ENCODE assay signal across 2 cellular contexts in the genomic region with DNA sequence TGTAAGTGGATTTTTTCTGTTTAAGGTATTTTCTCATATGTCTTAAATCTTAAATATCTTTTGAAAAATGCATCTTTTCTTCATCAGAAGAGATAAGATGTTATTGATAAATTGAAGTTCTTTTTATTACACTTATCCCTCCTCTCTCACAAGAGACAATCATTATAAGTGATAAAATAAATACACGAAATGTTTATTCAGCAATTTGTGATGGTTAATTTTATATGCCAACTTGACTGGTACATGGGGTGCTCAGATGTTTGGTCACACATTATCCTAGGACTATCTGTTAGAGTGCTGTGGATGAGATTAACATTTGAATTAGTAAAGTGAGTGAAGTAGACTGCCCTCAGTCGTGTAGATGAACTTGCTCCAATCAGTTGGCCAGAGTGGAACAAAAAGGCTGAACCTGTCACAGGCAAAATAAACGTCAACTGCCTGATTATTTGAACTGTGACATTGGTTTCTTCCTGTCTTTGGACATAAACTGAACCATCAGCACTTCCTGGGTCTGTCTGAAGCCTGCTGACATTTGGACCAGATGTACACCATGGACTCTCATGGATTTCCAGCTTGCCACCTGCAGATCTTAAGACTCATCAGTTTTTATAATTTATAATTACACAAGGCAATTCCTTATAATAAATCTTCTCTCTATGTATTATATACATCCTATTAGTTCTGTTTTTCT.
TF ChIP-seq lines count a peak whose summit lies in the region.

No MANE protein-coding gene starts in this region.

TF ChIP-seq in HepG2, 621 proteins besides CTCF, POLR2A, EP300 and RAD21:
- TF ChIP-seq HOXA5 (CRISPR knock-in tag; IDR thresholded peaks at IDR 0.05) (no peak), ZMYM3 (CRISPR knock-in tag; IDR thresholded peaks at IDR 0.05) (no peak), MAFF (IDR thresholded peaks at IDR 0.05; ENCODE audit: low read depth, low read length) (peak; percentile 59; the same call in 1 of the 2 replicates), MAFK (conservative IDR thresholded peaks at IDR 0.05 in 1 of 2, IDR thresholded peaks at IDR 0.05 in 1 of 2; ENCODE audit: low read length in 2 of 2) (peak; percentile 54 to 73)

TF ChIP-seq in K562, 482 proteins besides CTCF, POLR2A, EP300 and RAD21:
- TF ChIP-seq, protein P1, sequence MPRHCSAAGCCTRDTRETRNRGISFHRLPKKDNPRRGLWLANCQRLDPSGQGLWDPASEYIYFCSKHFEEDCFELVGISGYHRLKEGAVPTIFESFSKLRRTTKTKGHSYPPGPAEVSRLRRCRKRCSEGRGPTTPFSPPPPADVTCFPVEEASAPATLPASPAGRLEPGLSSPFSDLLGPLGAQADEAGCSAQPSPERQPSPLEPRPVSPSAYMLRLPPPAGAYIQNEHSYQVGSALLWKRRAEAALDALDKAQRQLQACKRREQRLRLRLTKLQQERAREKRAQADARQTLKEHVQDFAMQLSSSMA (CRISPR knock-in tag; IDR thresholded peaks at IDR 0.05), result no peak
- TF ChIP-seq HLTF (IDR thresholded peaks at IDR 0.05) (no peak), ZNF316 (IDR thresholded peaks at IDR 0.05) (peak; percentile 19; the same call in 1 of the 2 replicates), NUFIP1 (IDR thresholded peaks at IDR 0.05; ENCODE audit: partially characterized antibody) (no peak), MAFF (IDR thresholded peaks at IDR 0.05; ENCODE audit: low read length) (0 out of 2 replicates have a peak, but pooled peaks have one; percentile 2), TEAD2 (tag; IDR thresholded peaks at IDR 0.05) (no peak), PTTG1 (tag; IDR thresholded peaks at IDR 0.05; ENCODE audit: low read depth) (no peak)
- TF ChIP-seq, protein P2, sequence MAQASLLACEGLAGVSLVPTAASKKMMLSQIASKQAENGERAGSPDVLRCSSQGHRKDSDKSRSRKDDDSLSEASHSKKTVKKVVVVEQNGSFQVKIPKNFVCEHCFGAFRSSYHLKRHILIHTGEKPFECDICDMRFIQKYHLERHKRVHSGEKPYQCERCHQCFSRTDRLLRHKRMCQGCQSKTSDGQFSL (CRISPR knock-in tag; IDR thresholded peaks at IDR 0.05), result no peak
- TF ChIP-seq, protein P2 (tag; IDR thresholded peaks at IDR 0.05), result no peak
